In the genomic region with DNA sequence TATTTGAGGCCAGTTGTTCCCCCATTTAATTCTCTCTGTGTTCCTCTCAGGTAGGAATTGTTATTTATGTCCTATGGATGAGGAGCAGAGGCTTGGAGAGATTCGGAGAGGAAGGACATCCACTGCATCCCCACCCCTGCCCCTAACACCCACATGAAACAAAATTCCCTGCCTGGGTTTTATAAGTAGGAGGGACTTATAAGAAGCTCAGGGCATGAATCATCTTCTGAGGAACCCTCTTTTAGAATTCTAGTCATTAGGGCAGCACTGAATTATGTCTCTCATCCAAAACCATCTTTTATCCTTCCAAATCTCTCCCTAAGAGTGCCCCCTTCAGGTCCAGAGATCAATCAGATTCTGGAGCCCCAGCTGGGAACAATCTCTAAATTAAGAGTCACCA, we compare ENCODE assay signal across 17 cellular contexts. TPM values are rescaled to one million over a fixed set of nuclear protein-coding genes. Genes with fewer than 3 reads are reported as not detected.
A peak's percentile ranks its signal among the peaks of the same experiment; 100 is the strongest.
DNase-seq lines count a peak whose midpoint lies in the region; ATAC-seq and TF ChIP-seq lines count a peak whose summit lies in the region.
"Had no signal": no experiment of that assay in that cellular context is flagged by ENCODE, and none has a peak within 500 bp of the region (broad histone marks: within the 10 kb centered on the region; RNA-seq: fewer than 3 reads in every experiment).

No MANE protein-coding gene starts in this region.

- H3K9me2 ChIP-seq in GM23248 (ENCODE audit: insufficient read depth) = no peaks in the 10 kb centered on the region

- peaks cover 68% of the 10 kb centered on the region for H3K27me3 ChIP-seq in GM23248 (replicated peaks; ENCODE audit: insufficient read depth)
- H3K27me3 ChIP-seq in sigmoid colon = peaks cover 7 to 58% (median 25%) of the 10 kb centered on the region in 3 donors

- no peak overlapping the region for H3K9ac ChIP-seq in GM23248
- H3K9ac ChIP-seq: KMS-11 had no signal

- H3K4me1 ChIP-seq in GM23248 (ENCODE audit: insufficient read depth) (no peaks in the 10 kb centered on the region), sigmoid colon (peaks cover 0 to 7% (median 1%) of the 10 kb centered on the region in 4 donors)

- DNase-seq in GM23248 (peak; percentile 32), islet precursor cell (peak; percentile 8), sigmoid colon (peak; percentile 8), cardiac septum (ENCODE audit: low spot score) (no peak), ACHN (no peak)
- DNase-seq: AML-193; CD4-positive, alpha-beta memory T cell; DMS153; DMS79; GOT3; H7 had no signal

- TF ChIP-seq EP300 in sigmoid colon (IDR thresholded peaks at IDR 0.05) = no peak

- H3K4me3 ChIP-seq in GM23248 = no peak overlapping the region
- H3K4me3 ChIP-seq in sigmoid colon = no peak overlapping the region

- no peak overlapping the region for H3K27ac ChIP-seq in GM23248
- no peak overlapping the region for H3K27ac ChIP-seq in sigmoid colon
- H3K27ac ChIP-seq: KMS-11 had no signal

- H3K36me3 ChIP-seq in GM23248 (ENCODE audit: low read depth) (no peaks in the 10 kb centered on the region), sigmoid colon (no peaks in the 10 kb centered on the region)

- 21 to 57% methylated on average over 1 of the region's 1 CpG for WGBS in GM23248 (ENCODE audit: low coverage in 1 of 2, low lambda C conversion rate in 2 of 2, missing lambda C conversion rate in 2 of 2), 2 experiments
- WGBS in sigmoid colon, 2 donors = 51 to 68% methylated on average over 1 of the region's 1 CpG

- intact Hi-C loops in sigmoid colon (cut with DNase I) (no loop called here), cardiac septum (cut with DNase I) (no loop called here)

- H3K9me3 ChIP-seq in GM23248 (ENCODE audit: low read depth) = no peaks in the 10 kb centered on the region
- no peaks in the 10 kb centered on the region for H3K9me3 ChIP-seq in sigmoid colon

- in situ Hi-C loops in GM23248 (cut with MboI) (no loop called here), ACHN (cut with HindIII; ENCODE audit: low pct_ligation_motif_present, low pct_unique_long_range_greater_than_20kb, low sequenced_read_pairs) (no loop called here)

- H3K4me2 ChIP-seq in GM23248 (ENCODE audit: unreplicated experiment) = no peak overlapping the region
- H3K4me2 ChIP-seq: KMS-11 had no signal

- ATAC-seq in GM18511 (IDR thresholded peaks at IDR 0.05; ENCODE audit: unreplicated experiment) = no peak

- H2AFZ ChIP-seq in GM23248 = no peak overlapping the region

- no peak for TF ChIP-seq CTCF in sigmoid colon (IDR thresholded peaks at IDR 0.05)

- H3F3A ChIP-seq in GM23248 (ENCODE audit: insufficient read depth) = no peaks in the 10 kb centered on the region

- no peaks in the 10 kb centered on the region for H3K79me2 ChIP-seq in GM23248 (ENCODE audit: insufficient read depth)

- no peaks in the 10 kb centered on the region for H4K20me1 ChIP-seq in GM23248 (ENCODE audit: insufficient read depth)

- no peak for TF ChIP-seq POLR2A in sigmoid colon (IDR thresholded peaks at IDR 0.05)

RNA-seq across cellular contexts. Expression of a gene that starts 5.0 kb away (rescaled TPM):
- total RNA-seq in GM23248 (2014; rRNA removed; shearing (Covaris generic)) = not detected in 2 replicates
- polyA plus RNA-seq in GM23248 (2016; fragmentation: Nextera tagmentation; extraction: Ambion mirVana) (not detected in 2 replicates), sigmoid colon (under 1 TPM in 1 of 3 donors, not detected in 2; 0.57 TPM)
- total RNA-seq in sigmoid colon (under 1 TPM in 1 of 4 donors, not detected in 3; 0.41 TPM), cardiac septum (not detected)
- total RNA-seq: CD4-positive, alpha-beta memory T cell; Daoy; H7; HT-29 had no signal
- polyA plus RNA-seq: BJ; CD14-positive monocyte; CD4-positive, alpha-beta memory T cell had no signal

RNA-seq across cellular contexts. Expression of a gene that starts 8.8 kb away (rescaled TPM):
- total RNA-seq in GM23248 (2014; rRNA removed; shearing (Covaris generic)) = not detected in 2 replicates
- polyA plus RNA-seq in GM23248 (2016; fragmentation: Nextera tagmentation; extraction: Ambion mirVana) (not detected in 2 replicates), sigmoid colon (under 1 TPM in 1 of 3 donors, not detected in 2; 0.98 TPM)
- total RNA-seq in sigmoid colon (1 to 10 TPM in 1 of 4 donors, under 1 TPM in 2, not detected in 1; 0.16 to 2.5 (median 0.68) TPM), cardiac septum (not detected)
- total RNA-seq: CD4-positive, alpha-beta memory T cell; Daoy; H7; HT-29 had no signal
- polyA plus RNA-seq: BJ; CD14-positive monocyte; CD4-positive, alpha-beta memory T cell had no signal

Comparison
In these comparisons a context has a peak if more than half of its experiments do, and no peak if none do; other contexts are left out.
1. DNase-seq: peak in GM23248 (single experiment), islet precursor cell (single experiment) and sigmoid colon (single experiment); none in cardiac septum (single experiment) and ACHN (single experiment).